1 cellular context compared by ENCODE assay signal in the genomic region with DNA sequence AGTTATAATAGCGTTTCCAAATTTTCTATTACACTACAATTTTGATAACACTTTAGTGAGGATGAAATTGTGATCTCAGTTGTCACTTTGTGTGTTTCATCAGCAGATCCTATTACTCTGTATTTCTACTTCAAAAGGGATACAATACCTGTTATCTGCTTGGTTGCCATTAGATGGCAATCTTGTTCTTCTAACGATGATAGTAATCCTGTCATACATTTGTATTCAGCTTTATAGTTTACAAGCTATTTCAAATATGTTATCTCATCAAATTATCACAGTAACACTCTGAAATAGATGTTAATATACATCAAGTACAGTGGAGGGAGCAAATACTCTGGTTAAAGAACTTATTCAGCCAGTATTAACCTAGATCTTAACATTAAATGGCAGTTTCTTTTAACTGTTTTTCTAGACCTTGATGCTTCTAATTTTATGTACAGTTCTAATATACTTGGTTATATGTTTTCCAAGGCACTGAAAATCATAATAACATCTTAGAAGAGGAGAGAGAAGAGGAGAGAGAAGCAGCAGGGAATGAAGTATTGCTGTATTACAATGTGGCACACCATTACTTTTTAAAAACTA.
TF ChIP-seq lines count a peak whose summit lies in the region.

No MANE protein-coding gene starts in this region.

TF ChIP-seq in GM23338, 12 proteins besides CTCF, POLR2A, EP300 and RAD21 (continued from another document):
- TF ChIP-seq, protein P1, sequence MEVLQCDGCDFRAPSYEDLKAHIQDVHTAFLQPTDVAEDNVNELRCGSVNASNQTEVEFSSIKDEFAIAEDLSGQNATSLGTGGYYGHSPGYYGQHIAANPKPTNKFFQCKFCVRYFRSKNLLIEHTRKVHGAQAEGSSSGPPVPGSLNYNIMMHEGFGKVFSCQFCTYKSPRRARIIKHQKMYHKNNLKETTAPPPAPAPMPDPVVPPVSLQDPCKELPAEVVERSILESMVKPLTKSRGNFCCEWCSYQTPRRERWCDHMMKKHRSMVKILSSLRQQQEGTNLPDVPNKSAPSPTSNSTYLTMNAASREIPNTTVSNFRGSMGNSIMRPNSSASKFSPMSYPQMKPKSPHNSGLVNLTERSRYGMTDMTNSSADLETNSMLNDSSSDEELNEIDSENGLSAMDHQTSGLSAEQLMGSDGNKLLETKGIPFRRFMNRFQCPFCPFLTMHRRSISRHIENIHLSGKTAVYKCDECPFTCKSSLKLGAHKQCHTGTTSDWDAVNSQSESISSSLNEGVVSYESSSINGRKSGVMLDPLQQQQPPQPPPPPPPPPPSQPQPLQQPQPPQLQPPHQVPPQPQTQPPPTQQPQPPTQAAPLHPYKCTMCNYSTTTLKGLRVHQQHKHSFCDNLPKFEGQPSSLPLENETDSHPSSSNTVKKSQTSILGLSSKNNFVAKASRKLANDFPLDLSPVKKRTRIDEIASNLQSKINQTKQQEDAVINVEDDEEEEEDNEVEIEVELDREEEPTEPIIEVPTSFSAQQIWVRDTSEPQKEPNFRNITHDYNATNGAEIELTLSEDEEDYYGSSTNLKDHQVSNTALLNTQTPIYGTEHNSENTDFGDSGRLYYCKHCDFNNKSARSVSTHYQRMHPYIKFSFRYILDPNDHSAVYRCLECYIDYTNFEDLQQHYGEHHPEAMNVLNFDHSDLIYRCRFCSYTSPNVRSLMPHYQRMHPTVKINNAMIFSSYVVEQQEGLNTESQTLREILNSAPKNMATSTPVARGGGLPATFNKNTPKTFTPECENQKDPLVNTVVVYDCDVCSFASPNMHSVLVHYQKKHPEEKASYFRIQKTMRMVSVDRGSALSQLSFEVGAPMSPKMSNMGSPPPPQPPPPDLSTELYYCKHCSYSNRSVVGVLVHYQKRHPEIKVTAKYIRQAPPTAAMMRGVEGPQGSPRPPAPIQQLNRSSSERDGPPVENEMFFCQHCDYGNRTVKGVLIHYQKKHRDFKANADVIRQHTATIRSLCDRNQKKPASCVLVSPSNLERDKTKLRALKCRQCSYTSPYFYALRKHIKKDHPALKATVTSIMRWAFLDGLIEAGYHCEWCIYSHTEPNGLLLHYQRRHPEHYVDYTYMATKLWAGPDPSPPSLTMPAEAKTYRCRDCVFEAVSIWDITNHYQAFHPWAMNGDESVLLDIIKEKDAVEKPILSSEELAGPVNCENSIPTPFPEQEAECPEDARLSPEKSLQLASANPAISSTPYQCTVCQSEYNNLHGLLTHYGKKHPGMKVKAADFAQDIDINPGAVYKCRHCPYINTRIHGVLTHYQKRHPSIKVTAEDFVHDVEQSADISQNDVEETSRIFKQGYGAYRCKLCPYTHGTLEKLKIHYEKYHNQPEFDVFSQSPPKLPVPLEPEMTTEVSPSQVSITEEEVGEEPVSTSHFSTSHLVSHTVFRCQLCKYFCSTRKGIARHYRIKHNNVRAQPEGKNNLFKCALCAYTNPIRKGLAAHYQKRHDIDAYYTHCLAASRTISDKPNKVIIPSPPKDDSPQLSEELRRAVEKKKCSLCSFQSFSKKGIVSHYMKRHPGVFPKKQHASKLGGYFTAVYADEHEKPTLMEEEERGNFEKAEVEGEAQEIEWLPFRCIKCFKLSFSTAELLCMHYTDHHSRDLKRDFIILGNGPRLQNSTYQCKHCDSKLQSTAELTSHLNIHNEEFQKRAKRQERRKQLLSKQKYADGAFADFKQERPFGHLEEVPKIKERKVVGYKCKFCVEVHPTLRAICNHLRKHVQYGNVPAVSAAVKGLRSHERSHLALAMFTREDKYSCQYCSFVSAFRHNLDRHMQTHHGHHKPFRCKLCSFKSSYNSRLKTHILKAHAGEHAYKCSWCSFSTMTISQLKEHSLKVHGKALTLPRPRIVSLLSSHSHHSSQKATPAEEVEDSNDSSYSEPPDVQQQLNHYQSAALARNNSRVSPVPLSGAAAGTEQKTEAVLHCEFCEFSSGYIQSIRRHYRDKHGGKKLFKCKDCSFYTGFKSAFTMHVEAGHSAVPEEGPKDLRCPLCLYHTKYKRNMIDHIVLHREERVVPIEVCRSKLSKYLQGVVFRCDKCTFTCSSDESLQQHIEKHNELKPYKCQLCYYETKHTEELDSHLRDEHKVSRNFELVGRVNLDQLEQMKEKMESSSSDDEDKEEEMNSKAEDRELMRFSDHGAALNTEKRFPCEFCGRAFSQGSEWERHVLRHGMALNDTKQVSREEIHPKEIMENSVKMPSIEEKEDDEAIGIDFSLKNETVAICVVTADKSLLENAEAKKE (CRISPR knock-in tag; IDR thresholded peaks at IDR 0.05): no peak
- TF ChIP-seq, protein P2, sequence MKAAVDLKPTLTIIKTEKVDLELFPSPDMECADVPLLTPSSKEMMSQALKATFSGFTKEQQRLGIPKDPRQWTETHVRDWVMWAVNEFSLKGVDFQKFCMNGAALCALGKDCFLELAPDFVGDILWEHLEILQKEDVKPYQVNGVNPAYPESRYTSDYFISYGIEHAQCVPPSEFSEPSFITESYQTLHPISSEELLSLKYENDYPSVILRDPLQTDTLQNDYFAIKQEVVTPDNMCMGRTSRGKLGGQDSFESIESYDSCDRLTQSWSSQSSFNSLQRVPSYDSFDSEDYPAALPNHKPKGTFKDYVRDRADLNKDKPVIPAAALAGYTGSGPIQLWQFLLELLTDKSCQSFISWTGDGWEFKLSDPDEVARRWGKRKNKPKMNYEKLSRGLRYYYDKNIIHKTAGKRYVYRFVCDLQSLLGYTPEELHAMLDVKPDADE (IDR thresholded peaks at IDR 0.05): no peak
- TF ChIP-seq EZH2phosphoT487 (IDR thresholded peaks at IDR 0.05; ENCODE audit: unreplicated experiment) (no peak), ZNF331 (CRISPR knock-in tag; IDR thresholded peaks at IDR 0.05; ENCODE audit: low read depth) (no peak), ZNF114 (CRISPR knock-in tag; IDR thresholded peaks at IDR 0.05) (no peak), STAT1 (IDR thresholded peaks at IDR 0.05; ENCODE audit: unreplicated experiment) (no peak), JUNB (IDR thresholded peaks at IDR 0.05; ENCODE audit: unreplicated experiment) (no peak), POLR2AphosphoS5 (IDR thresholded peaks at IDR 0.05; ENCODE audit: low read depth) (no peak), EZH2 (IDR thresholded peaks at IDR 0.05; ENCODE audit: low read depth, unreplicated experiment) (no peak)
